ENCODE assay signal across 13 cellular contexts in the genomic region with DNA sequence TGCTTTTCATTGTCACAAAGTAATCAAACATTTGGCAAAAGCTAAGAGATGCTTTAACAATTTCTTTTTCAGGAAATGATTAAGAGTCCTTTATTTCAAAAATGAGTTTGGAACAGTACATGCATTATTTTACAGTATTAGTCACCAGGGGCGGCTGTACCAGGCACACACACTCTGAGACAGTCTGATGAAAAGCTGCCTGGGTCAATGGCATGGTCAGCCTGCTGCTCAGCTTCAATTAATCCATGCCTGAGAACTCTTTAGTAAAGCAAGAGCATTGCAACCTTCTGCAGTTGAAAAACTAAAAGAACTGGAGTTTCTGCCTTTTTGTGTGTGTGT.
DNase-seq lines count a peak whose midpoint lies in the region; TF ChIP-seq lines count a peak whose summit lies in the region.
"Had no signal": no experiment of that assay in that cellular context is flagged by ENCODE, and none has a peak within 500 bp of the region (broad histone marks: within the 10 kb centered on the region; RNA-seq: fewer than 3 reads in every experiment).

No MANE protein-coding gene starts in this region.

- peak; percentile 37 for DNase-seq in GM04504 (ENCODE audit: low read depth)
- peak in 29 of 56 donors; percentile 5 to 78 (median 37) for DNase-seq in amygdala (lab: John Stamatoyannopoulos, UW)
- DNase-seq in fibroblast of pulmonary artery (ENCODE audit: low read depth), result peak; percentile 77
- DNase-seq in renal cortical epithelial cell (ENCODE audit: low read depth), result peak; percentile 46
- DNase-seq in DMS114 treated with DMSO at 0.1 percent for 48 hours (lab: John Stamatoyannopoulos, UW; ENCODE audit: unreplicated experiment), result no peak
- no peak for DNase-seq in NCI-H2171 treated with DMSO at 0.1 percent for 48 hours (lab: John Stamatoyannopoulos, UW)
- no peak for DNase-seq in mesenteric fat pad (ENCODE audit: low spot score)
- no peak for DNase-seq in NCI-H187 (lab: John Stamatoyannopoulos, UW)
- DNase-seq: activated naive CD4-positive, alpha-beta T cell treated with anti-CD3 and anti-CD28 coated beads, Interleukin-2, amount 50 U/mL, for 16 hours; CD4-positive, alpha-beta memory T cell; NCI-H1436 treated with DMSO at 0.1 percent for 48 hours; T-helper 17 cell had no signal

- H3K4me3 ChIP-seq in fibroblast of pulmonary artery (replicated peaks; ENCODE audit: low read depth, low read length), result no peak overlapping the region
- H3K4me3 ChIP-seq: GM23338 had no signal

- no peak for TF ChIP-seq CTCF in fibroblast of pulmonary artery (IDR thresholded peaks at IDR 0.05; ENCODE audit: low read length, missing control alignments)

Comparison
In these comparisons a context has a peak if more than half of its experiments do, and no peak if none do; other contexts are left out.
1. DNase-seq: peak in GM04504 (single experiment), amygdala (29 of 56), fibroblast of pulmonary artery (single experiment) and renal cortical epithelial cell (single experiment); none in DMS114 treated with DMSO at 0.1 percent for 48 hours (single experiment), NCI-H2171 treated with DMSO at 0.1 percent for 48 hours (single experiment), mesenteric fat pad (single experiment) and NCI-H187 (0 of 2).